ENCODE assay signal across 12 cellular contexts in genomic region chr13:114140909-114141255, GRCh38. TPM values are rescaled to one million over a fixed set of nuclear protein-coding genes. Genes with fewer than 3 reads are reported as not detected.
DNase-seq lines count a peak whose midpoint lies in the region; ATAC-seq, FAIRE-seq and TF ChIP-seq lines count a peak whose summit lies in the region.
"Had no signal": no experiment of that assay in that cellular context is flagged by ENCODE, and none has a peak within 500 bp of the region (broad histone marks: within the 10 kb centered on the region; RNA-seq: fewer than 3 reads in every experiment).

No MANE protein-coding gene starts in this region.

- no peak for DNase-seq in DND-41
- DNase-seq in activated CD4-positive, alpha-beta T cell treated with anti-CD3 and anti-CD28 coated beads for 48 hours = peak; percentile 48
- no peak for DNase-seq in keratinocyte (ENCODE audit: low read depth, low spot score)
- no peak for DNase-seq in globus pallidus (ENCODE audit: low spot score)
- no peak for DNase-seq in GM13976 (ENCODE audit: low spot score)
- no peak for DNase-seq in G401 (ENCODE audit: low spot score)
- DNase-seq: NCI-H510A treated with DMSO at 0.1 percent for 48 hours, SW 1271 had no signal

- H3K9me1 ChIP-seq in keratinocyte (ENCODE audit: control insufficient read depth, extremely low read depth, insufficient read depth, low read length) = no peaks in the 10 kb centered on the region

- H3K9ac ChIP-seq in DND-41 (ENCODE audit: low read depth, low read length) = peak overlapping the region; percentile 3; the same call in 1 of the 2 replicates
- H3K9ac ChIP-seq in keratinocyte (ENCODE audit: control insufficient read depth, extremely low read depth, insufficient read depth, low read length) = no peak overlapping the region

- H3K36me3 ChIP-seq in DND-41 (ENCODE audit: insufficient read depth, low read length) (no peaks in the 10 kb centered on the region), keratinocyte (ENCODE audit: control insufficient read depth in 2 of 2, extremely low read depth in 1 of 2, insufficient read depth in 2 of 2, low read length in 2 of 2) (no peaks in the 10 kb centered on the region)

- no peaks in the 10 kb centered on the region for H3K79me2 ChIP-seq in DND-41 (ENCODE audit: insufficient read depth, low read length)
- H3K79me2 ChIP-seq in keratinocyte (ENCODE audit: control insufficient read depth, insufficient read depth, low read length) = no peaks in the 10 kb centered on the region

- dilution Hi-C loops in keratinocyte (cut with MboI; ENCODE audit: extremely low pct_ligation_motif_present, low sequenced_read_pairs) = no loop called here

- H2AFZ ChIP-seq in DND-41 (ENCODE audit: low read depth, low read length) (no peak overlapping the region), keratinocyte (ENCODE audit: control insufficient read depth, low read length) (no peak overlapping the region)

- peaks cover 5% of the 10 kb centered on the region; the same call in 1 of the 2 replicates for H4K20me1 ChIP-seq in DND-41 (ENCODE audit: insufficient read depth, low read length)
- H4K20me1 ChIP-seq in keratinocyte (ENCODE audit: control insufficient read depth, extremely low read depth, insufficient read depth, low read length) = no peaks in the 10 kb centered on the region

- ATAC-seq in DND-41 (ENCODE audit: insufficient read depth, low read depth) (no peak), GM19372 (IDR thresholded peaks at IDR 0.05; ENCODE audit: low read depth, unreplicated experiment) (peak; percentile 58), GM18873 (IDR thresholded peaks at IDR 0.05; ENCODE audit: low FRiP score, unreplicated experiment) (no peak)

- H3K4me3 ChIP-seq in DND-41 (ENCODE audit: low read depth in 1 of 2, low read length in 2 of 2) (peak overlapping the region in 1 of 2 experiments; percentile 16; a peak in 1 of 4 replicates), keratinocyte (ENCODE audit: control insufficient read depth in 2 of 3, extremely low read depth in 1 of 3, insufficient read depth in 2 of 3, low read depth in 1 of 3, low read length in 3 of 3) (no peak overlapping the region)

- H3K9me3 ChIP-seq in DND-41 (ENCODE audit: insufficient read depth, low read length, severe bottlenecking) = no peaks in the 10 kb centered on the region
- no peaks in the 10 kb centered on the region for H3K9me3 ChIP-seq in keratinocyte (ENCODE audit: control insufficient read depth, low read depth, low read length)

- H3K27ac ChIP-seq in DND-41 (ENCODE audit: low read length) = peak overlapping the region; percentile 52
- H3K27ac ChIP-seq in keratinocyte (ENCODE audit: control insufficient read depth, insufficient read depth, low read length) = no peak overlapping the region

- FAIRE-seq in keratinocyte (lab: Jason Lieb, UNC) = no peak
- FAIRE-seq: G401.6 had no signal

- H3K4me2 ChIP-seq in DND-41 (ENCODE audit: insufficient read depth, low read length) (peak overlapping the region; percentile 59), keratinocyte (ENCODE audit: control insufficient read depth, extremely low read depth, insufficient read depth, low read depth, low read length) (peak overlapping the region; percentile 69)

- H3K4me1 ChIP-seq in DND-41 (ENCODE audit: insufficient read depth, low read length) (peaks cover 61% of the 10 kb centered on the region), keratinocyte (ENCODE audit: control insufficient read depth, extremely low read depth, insufficient read depth, low read length) (peaks cover 24% of the 10 kb centered on the region)

- TF ChIP-seq CTCF in DND-41 (IDR thresholded peaks at IDR 0.05; ENCODE audit: borderline replicate concordance, extremely low read depth, low read length, poor library complexity, severe bottlenecking) (no peak), keratinocyte (optimal IDR thresholded peaks at IDR 0.05 in 1 of 3, IDR thresholded peaks at IDR 0.05 in 1 of 3, conservative IDR thresholded peaks at IDR 0.05 in 1 of 3; ENCODE audit: extremely low read depth in 1 of 3, insufficient read depth in 2 of 3, low read length in 3 of 3) (no peak), GM13976 (IDR thresholded peaks at IDR 0.05; ENCODE audit: borderline replicate concordance, control extremely low read depth, extremely low read depth, insufficient read depth, missing control alignments) (no peak)

- H3K27me3 ChIP-seq in DND-41 (ENCODE audit: insufficient read depth, low read length, poor library complexity) (no peaks in the 10 kb centered on the region), keratinocyte (ENCODE audit: control insufficient read depth, extremely low read depth, insufficient read depth, low read length) (peaks cover 8% of the 10 kb centered on the region)

- in situ Hi-C loops in GM13976 (cut with MboI; ENCODE audit: low sequenced_read_pairs, unreplicated experiment) (no loop called here), G401 (cut with HindIII; ENCODE audit: low sequenced_read_pairs) (no loop called here)

RNA-seq across cellular contexts. Expression of gene RASA3, which starts 8.5 kb away (rescaled TPM):
- polyA plus RNA-seq in keratinocyte = 3.5 to 6.9 TPM (median 4.1 TPM) in 3 replicates
- 1.1 TPM for polyA plus RNA-seq in keratinocyte (2011; ENCODE audit: low read depth)
- 3.1 and 4.8 TPM in 2 replicates for polyA plus RNA-seq in keratinocyte (2011; cell fraction: cytosol; rRNA removed)
- 5.9 and 7.0 TPM in 2 replicates for polyA plus RNA-seq in keratinocyte (2011; cell fraction: nucleus; rRNA removed)
- polyA plus RNA-seq in keratinocyte (2012; ENCODE audit: low replicate concordance) = 2.0 and 6.9 TPM in 2 replicates
- 3.6 to 5.4 TPM (median 4.5 TPM) in 3 replicates for polyA minus RNA-seq in keratinocyte
- polyA minus RNA-seq in keratinocyte (2011; cell fraction: cytosol; rRNA and poly(A)+ RNA removed) = 5.2 TPM
- polyA minus RNA-seq in keratinocyte (2011; cell fraction: nucleus; rRNA and poly(A)+ RNA removed) = 5.0 and 6.9 TPM in 2 replicates
- total RNA-seq in G401 (2014; rRNA removed; shearing (Covaris generic)) = 11.9 and 13.7 TPM in 2 replicates

RNA-seq across cellular contexts. Expression of gene CFAP97D2, which starts 38.2 kb away (rescaled TPM):
- polyA plus RNA-seq in keratinocyte = not detected in 3 replicates
- polyA plus RNA-seq in keratinocyte (2011; ENCODE audit: low read depth) = not detected
- polyA plus RNA-seq in keratinocyte (2011; cell fraction: cytosol; rRNA removed) = not detected in 2 replicates
- polyA plus RNA-seq in keratinocyte (2011; cell fraction: nucleus; rRNA removed) = not detected in 2 replicates
- polyA plus RNA-seq in keratinocyte (2012; ENCODE audit: low replicate concordance) = not detected in 2 replicates
- not detected in 3 replicates for polyA minus RNA-seq in keratinocyte
- not detected for polyA minus RNA-seq in keratinocyte (2011; cell fraction: cytosol; rRNA and poly(A)+ RNA removed)
- polyA minus RNA-seq in keratinocyte (2011; cell fraction: nucleus; rRNA and poly(A)+ RNA removed) = not detected in 2 replicates
- not detected in 2 replicates for total RNA-seq in G401 (2014; rRNA removed; shearing (Covaris generic))
- total RNA-seq: subcutaneous adipose tissue had no signal
